In the genomic region with DNA sequence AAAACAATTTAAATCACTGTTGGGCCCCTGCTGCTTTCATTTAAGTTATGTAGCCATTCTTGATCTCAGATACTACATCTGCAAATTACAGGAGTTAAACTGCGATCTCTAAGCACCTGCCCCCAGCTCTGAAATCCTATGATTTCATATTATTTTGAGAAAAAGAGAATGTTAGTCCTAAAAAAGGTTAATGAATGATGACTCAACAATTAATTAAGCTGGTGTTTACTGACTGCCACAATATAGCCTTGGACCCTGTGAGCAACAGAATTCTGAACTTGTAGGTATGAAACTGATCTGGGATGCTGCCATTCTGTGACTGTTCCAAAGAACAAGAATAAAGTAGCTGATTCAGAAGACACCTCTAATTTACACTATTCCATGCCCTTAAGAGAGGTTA, we compare ENCODE assay signal across 33 cellular contexts.
"Had no signal": no experiment of that assay in that cellular context is flagged by ENCODE, and none has a peak within 500 bp of the region (broad histone marks: within the 10 kb centered on the region; RNA-seq: fewer than 3 reads in every experiment).

No MANE protein-coding gene starts in this region.

- H3K27me3 ChIP-seq: adrenal gland, body of pancreas, brain microvascular endothelial cell, breast epithelium had no signal

- H3K9me3 ChIP-seq: adrenal gland, body of pancreas, breast epithelium had no signal

- FAIRE-seq: astrocyte, TTC549 had no signal

- H3K27ac ChIP-seq: adrenal gland, body of pancreas, brain microvascular endothelial cell, breast epithelium, VCaP had no signal

- H3K36me3 ChIP-seq: adrenal gland, brain microvascular endothelial cell, breast epithelium had no signal

- DNase-seq: activated B cell treated with CpG ODN at 0.5 μM for 24 hours; activated CD4-positive, alpha-beta memory T cell treated with anti-CD3 and anti-CD28 coated beads for 36 hours; activated CD4-positive, alpha-beta T cell treated with anti-CD3 and anti-CD28 coated beads for 4 hours; activated CD4-positive, alpha-beta T cell treated with anti-CD3 and anti-CD28 coated beads, Interleukin-2, amount 10 ng/mL, durations not matched to agents 24 days and 14 days; activated CD4-positive, alpha-beta T cell treated with anti-CD3 and anti-CD28 coated beads, Interleukin-2, amount 50 U/mL, for 1 hour; activated CD4-positive, alpha-beta T cell treated with anti-CD3 and anti-CD28 coated beads, Interleukin-2, amount 50 U/mL, for 4 hours; activated CD4-positive, CD25-positive, alpha-beta regulatory T cell treated with anti-CD3 and anti-CD28 coated beads, Interleukin-2, amount 50 U/mL, for 72 hours; activated CD8-positive, alpha-beta memory T cell treated with anti-CD3 and anti-CD28 coated beads, Interleukin-2, amount 50 U/mL, for 4 hours; activated CD8-positive, alpha-beta T cell treated with anti-CD3 and anti-CD28 coated beads for 36 hours; activated effector memory CD4-positive, alpha-beta T cell treated with anti-CD3 and anti-CD28 coated beads, Interleukin-2, amount 50 U/mL, for 16 hours; activated gamma-delta T cell treated with Interleukin-2 at 50 U/mL for 16 hours; activated naive CD4-positive, alpha-beta T cell; activated naive CD4-positive, alpha-beta T cell treated with anti-CD3 and anti-CD28 coated beads for 36 hours; activated naive CD4-positive, alpha-beta T cell treated with anti-CD3 and anti-CD28 coated beads, Interleukin-2, amount 50 U/mL, for 16 hours; activated naive CD8-positive, alpha-beta T cell treated with anti-CD3 and anti-CD28 coated beads for 36 hours; activated T-cell treated with anti-CD3 and anti-CD28 coated beads for 4 hours; activated T-cell treated with anti-CD3 and anti-CD28 coated beads, Interleukin-2, amount 50 U/mL, for 1 hour; activated T-cell treated with anti-CD3 and anti-CD28 coated beads, Interleukin-2, amount 50 U/mL, for 4 hours; activated T-cell treated with anti-CD3 and anti-CD28 coated beads, Interleukin-2, amount 50 U/mL, for 72 hours; adrenal gland; amniotic stem cell; aorta; body of pancreas; brain microvascular endothelial cell; central memory CD4-positive, alpha-beta T cell; T-helper 17 cell; T1000 had no signal

- H3K4me1 ChIP-seq: adrenal gland, body of pancreas, breast epithelium had no signal

- H3K4me3 ChIP-seq: adrenal gland, body of pancreas, breast epithelium had no signal

- ATAC-seq: activated CD8-positive, alpha-beta T cell treated with anti-CD3 and anti-CD28 coated beads for 36 hours; activated naive CD4-positive, alpha-beta T cell treated with anti-CD3 and anti-CD28 coated beads, Interleukin-2, amount 50 U/mL, for 72 hours; activated T-cell treated with anti-CD3 and anti-CD28 coated beads, Interleukin-2, amount 50 U/mL, for 4 hours; activated T-cell treated with anti-CD3 and anti-CD28 coated beads, Interleukin-2, amount 50 U/mL, for 72 hours; activated T-helper 17 cell treated with anti-CD3 and anti-CD28 coated beads, Interleukin-2, amount 50 U/mL, for 72 hours; body of pancreas; T-helper 17 cell had no signal
